1 cellular context compared by ENCODE assay signal in genomic region chrX:85544609-85545008, GRCh38.
TF ChIP-seq lines count a peak whose summit lies in the region.

No MANE protein-coding gene starts in this region.

TF ChIP-seq in SK-N-SH treated with all-trans-retinoic acid at 6 μM for 48 hours, 23 proteins besides CTCF, POLR2A, EP300 and RAD21 (continued from another document):
- TF ChIP-seq OSR1 (CRISPR knock-in tag; IDR thresholded peaks at IDR 0.05), result no peak
- no peak for TF ChIP-seq TOX (CRISPR knock-in tag; IDR thresholded peaks at IDR 0.05; ENCODE audit: borderline replicate concordance)
- no peak for TF ChIP-seq PPARA (CRISPR knock-in tag; IDR thresholded peaks at IDR 0.05; ENCODE audit: borderline replicate concordance)
- TF ChIP-seq, protein P1, sequence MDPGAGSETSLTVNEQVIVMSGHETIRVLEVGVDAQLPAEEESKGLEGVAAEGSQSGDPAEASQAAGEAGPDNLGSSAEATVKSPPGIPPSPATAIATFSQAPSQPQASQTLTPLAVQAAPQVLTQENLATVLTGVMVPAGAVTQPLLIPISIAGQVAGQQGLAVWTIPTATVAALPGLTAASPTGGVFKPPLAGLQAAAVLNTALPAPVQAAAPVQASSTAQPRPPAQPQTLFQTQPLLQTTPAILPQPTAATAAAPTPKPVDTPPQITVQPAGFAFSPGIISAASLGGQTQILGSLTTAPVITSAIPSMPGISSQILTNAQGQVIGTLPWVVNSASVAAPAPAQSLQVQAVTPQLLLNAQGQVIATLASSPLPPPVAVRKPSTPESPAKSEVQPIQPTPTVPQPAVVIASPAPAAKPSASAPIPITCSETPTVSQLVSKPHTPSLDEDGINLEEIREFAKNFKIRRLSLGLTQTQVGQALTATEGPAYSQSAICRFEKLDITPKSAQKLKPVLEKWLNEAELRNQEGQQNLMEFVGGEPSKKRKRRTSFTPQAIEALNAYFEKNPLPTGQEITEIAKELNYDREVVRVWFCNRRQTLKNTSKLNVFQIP (CRISPR knock-in tag; IDR thresholded peaks at IDR 0.05; ENCODE audit: borderline replicate concordance, low read depth), result no peak
